ENCODE assay signal across 1 cellular context in the genomic region with DNA sequence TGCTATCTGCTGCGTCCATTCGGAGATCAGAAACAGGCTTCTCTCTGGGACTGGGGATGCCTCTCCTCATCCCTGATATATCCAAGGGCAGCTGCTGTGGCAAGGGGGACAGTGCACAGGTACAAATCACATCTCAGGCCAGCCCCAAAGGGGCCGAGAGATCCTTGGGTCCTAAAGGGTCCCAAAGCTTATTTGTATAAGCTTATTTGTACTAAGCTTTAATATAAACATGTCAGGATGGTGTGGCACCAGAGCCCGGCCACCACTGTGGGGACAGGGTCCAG.
TF ChIP-seq lines count a peak whose summit lies in the region.

No MANE protein-coding gene starts in this region.

TF ChIP-seq in IMR-90, 13 proteins besides CTCF, POLR2A, EP300 and RAD21:
- TF ChIP-seq NFE2L2 (IDR thresholded peaks at IDR 0.05; ENCODE audit: low read depth, low read length) (no peak), RFX5 (IDR thresholded peaks at IDR 0.05; ENCODE audit: low read depth, low read length) (no peak), CEBPB (IDR thresholded peaks at IDR 0.05; ENCODE audit: low read depth, low read length) (no peak), RCOR1 (IDR thresholded peaks at IDR 0.05; ENCODE audit: insufficient replicate concordance, low read length) (no peak), MAFK (IDR thresholded peaks at IDR 0.05; ENCODE audit: low read depth, low read length) (no peak), BHLHE40 (IDR thresholded peaks at IDR 0.05; ENCODE audit: low read depth, low read length) (no peak), FOS (IDR thresholded peaks at IDR 0.05; ENCODE audit: low read depth, low read length) (no peak), SMC3 (IDR thresholded peaks at IDR 0.05; ENCODE audit: low read depth, low read length) (no peak), MAZ (IDR thresholded peaks at IDR 0.05; ENCODE audit: borderline replicate concordance, low read depth, low read length) (no peak), CHD1 (IDR thresholded peaks at IDR 0.05; ENCODE audit: low read depth, low read length) (no peak), MXI1 (IDR thresholded peaks at IDR 0.05; ENCODE audit: borderline replicate concordance, low read depth, low read length) (no peak)
- TF ChIP-seq, protein P1, sequence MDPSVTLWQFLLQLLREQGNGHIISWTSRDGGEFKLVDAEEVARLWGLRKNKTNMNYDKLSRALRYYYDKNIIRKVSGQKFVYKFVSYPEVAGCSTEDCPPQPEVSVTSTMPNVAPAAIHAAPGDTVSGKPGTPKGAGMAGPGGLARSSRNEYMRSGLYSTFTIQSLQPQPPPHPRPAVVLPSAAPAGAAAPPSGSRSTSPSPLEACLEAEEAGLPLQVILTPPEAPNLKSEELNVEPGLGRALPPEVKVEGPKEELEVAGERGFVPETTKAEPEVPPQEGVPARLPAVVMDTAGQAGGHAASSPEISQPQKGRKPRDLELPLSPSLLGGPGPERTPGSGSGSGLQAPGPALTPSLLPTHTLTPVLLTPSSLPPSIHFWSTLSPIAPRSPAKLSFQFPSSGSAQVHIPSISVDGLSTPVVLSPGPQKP (IDR thresholded peaks at IDR 0.05; ENCODE audit: borderline replicate concordance, low read depth, low read length) = no peak
- TF ChIP-seq, protein P2, sequence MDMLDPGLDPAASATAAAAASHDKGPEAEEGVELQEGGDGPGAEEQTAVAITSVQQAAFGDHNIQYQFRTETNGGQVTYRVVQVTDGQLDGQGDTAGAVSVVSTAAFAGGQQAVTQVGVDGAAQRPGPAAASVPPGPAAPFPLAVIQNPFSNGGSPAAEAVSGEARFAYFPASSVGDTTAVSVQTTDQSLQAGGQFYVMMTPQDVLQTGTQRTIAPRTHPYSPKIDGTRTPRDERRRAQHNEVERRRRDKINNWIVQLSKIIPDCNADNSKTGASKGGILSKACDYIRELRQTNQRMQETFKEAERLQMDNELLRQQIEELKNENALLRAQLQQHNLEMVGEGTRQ (IDR thresholded peaks at IDR 0.05; ENCODE audit: low read depth, low read length) = no peak
